ENCODE assay signal across 1 cellular context in genomic region chr6:42727084-42727601, GRCh38.
TF ChIP-seq lines count a peak whose summit lies in the region.

No MANE protein-coding gene starts in this region.

TF ChIP-seq in A549, 52 proteins besides CTCF, POLR2A, EP300 and RAD21 (continued from another document):
- TF ChIP-seq JUN (IDR thresholded peaks at IDR 0.05) = no peak
- no peak for TF ChIP-seq KDM1A (IDR thresholded peaks at IDR 0.05; ENCODE audit: low read depth)
- no peak for TF ChIP-seq EHMT2 (IDR thresholded peaks at IDR 0.05; ENCODE audit: low read depth)
- TF ChIP-seq BCL3 (IDR thresholded peaks at IDR 0.05) = no peak
